ENCODE assay signal across 14 cellular contexts in the genomic region with DNA sequence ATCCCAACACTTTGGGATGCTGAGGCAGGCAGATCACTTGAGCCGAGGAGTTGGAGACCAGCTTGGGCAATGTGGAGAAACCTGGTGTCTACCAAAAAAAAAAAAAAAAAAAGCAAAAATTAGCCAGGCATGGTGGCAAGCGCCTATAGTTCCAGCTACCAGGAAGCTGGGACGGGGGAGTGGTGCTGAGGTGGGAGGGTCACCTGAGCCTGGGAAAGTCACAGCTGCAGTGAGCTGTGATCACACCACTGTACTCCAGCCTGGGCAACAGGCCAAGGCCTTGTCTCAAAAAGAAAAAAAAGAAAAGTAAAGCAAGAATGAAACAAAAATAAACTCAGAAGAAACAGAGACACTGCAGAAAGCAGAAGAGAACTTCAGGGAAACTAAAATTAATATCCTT. TPM values are rescaled to one million over a fixed set of nuclear protein-coding genes. Genes with fewer than 3 reads are reported as not detected.
DNase-seq lines count a peak whose midpoint lies in the region; ATAC-seq, FAIRE-seq and TF ChIP-seq lines count a peak whose summit lies in the region.
"Had no signal": no experiment of that assay in that cellular context is flagged by ENCODE, and none has a peak within 500 bp of the region (broad histone marks: within the 10 kb centered on the region; RNA-seq: fewer than 3 reads in every experiment).

No MANE protein-coding gene starts in this region.

- ATAC-seq in aorta (ENCODE audit: low FRiP score) (no peak), gastroesophageal sphincter (no peak)

- no peaks in the 10 kb centered on the region for H3K9me3 Mint-ChIP-seq in immature natural killer cell
- H3K9me3 Mint-ChIP-seq: CD8-positive, alpha-beta memory T cell; memory B cell had no signal

- peak; percentile 41 for FAIRE-seq in RCC 7860 (lab: Jason Lieb, UNC)

- peak overlapping the region; percentile 21 to 80 (median 54) for H3K27ac Mint-ChIP-seq in immature natural killer cell

- H3K4me1 Mint-ChIP-seq in immature natural killer cell, result peaks cover 20% of the 10 kb centered on the region in 2 donors

- H3K27ac ChIP-seq in aorta (ENCODE audit: low read depth in 1 of 2, low read length in 2 of 2) (no peak overlapping the region), gastroesophageal sphincter (no peak overlapping the region)
- H3K27ac ChIP-seq: skin epidermis had no signal

- H3K36me3 ChIP-seq in BE2C, result no peaks in the 10 kb centered on the region
- peaks cover 2 to 5% of the 10 kb centered on the region in 2 donors for H3K36me3 ChIP-seq in aorta (ENCODE audit: control insufficient read depth in 1 of 2, insufficient read depth in 2 of 2, low read length in 1 of 2)
- peaks cover 0 to 71% of the 10 kb centered on the region in 2 donors for H3K36me3 ChIP-seq in gastroesophageal sphincter

- no peak for TF ChIP-seq POLR2A in gastroesophageal sphincter (IDR thresholded peaks at IDR 0.05)

- no peaks in the 10 kb centered on the region for H3K27me3 Mint-ChIP-seq in immature natural killer cell (ENCODE audit: low read depth in 3 of 3)
- H3K27me3 Mint-ChIP-seq: CD8-positive, alpha-beta memory T cell; memory B cell had no signal

- TF ChIP-seq EP300 in gastroesophageal sphincter (IDR thresholded peaks at IDR 0.05), result no peak

- H3K27me3 ChIP-seq in BE2C (no peaks in the 10 kb centered on the region), aorta (ENCODE audit: control insufficient read depth in 1 of 2, insufficient read depth in 2 of 2, low read length in 1 of 2) (no peaks in the 10 kb centered on the region), gastroesophageal sphincter (no peaks in the 10 kb centered on the region)

- H3K36me3 Mint-ChIP-seq in immature natural killer cell, result peaks cover 13 to 42% (median 27%) of the 10 kb centered on the region in 3 donors

- H3K9me3 ChIP-seq in BE2C, result no peaks in the 10 kb centered on the region
- H3K9me3 ChIP-seq in aorta (ENCODE audit: control insufficient read depth, low read length), result no peaks in the 10 kb centered on the region
- H3K9me3 ChIP-seq in gastroesophageal sphincter, result no peaks in the 10 kb centered on the region

- 81 to 90% methylated on average over 3 of the region's 3 CpGs for WGBS in aorta, 2 donors
- 60 to 90% methylated on average over 1 to 3 of the region's 3 CpGs for WGBS in gastroesophageal sphincter (ENCODE audit: low coverage in 1 of 2), 2 donors

- TF ChIP-seq CTCF in BE2C (IDR thresholded peaks at IDR 0.05; ENCODE audit: low read depth, low read length) (no peak), GM12865 (IDR thresholded peaks at IDR 0.05; ENCODE audit: insufficient read depth, low read depth, low read length, missing control alignments) (no peak), gastroesophageal sphincter (IDR thresholded peaks at IDR 0.05) (no peak)

- intact Hi-C loops in aorta (cut with DNase I), result no loop called here

- H3K4me1 ChIP-seq in BE2C (no peaks in the 10 kb centered on the region), aorta (ENCODE audit: control insufficient read depth in 1 of 2, insufficient read depth in 2 of 2, low read length in 2 of 2) (no peaks in the 10 kb centered on the region), gastroesophageal sphincter (no peaks in the 10 kb centered on the region)

- H3K4me3 Mint-ChIP-seq in immature natural killer cell, result peak overlapping the region in 4 of 5 donors; percentile 49 to 67 (median 55)
- H3K4me3 Mint-ChIP-seq: CD8-positive, alpha-beta memory T cell; memory B cell had no signal

- DNase-seq in BE2C, result peak; percentile 10
- DNase-seq in GM12865 (ENCODE audit: low read depth), result peak; percentile 28
- peak; percentile 40 for DNase-seq in RCC 7860 (ENCODE audit: low spot score)
- DNase-seq in immature natural killer cell, result peak in 2 of 3 donors; percentile 4 to 33
- DNase-seq in activated CD8-positive, alpha-beta memory T cell treated with anti-CD3 and anti-CD28 coated beads for 24 hours, result no peak
- DNase-seq in NCI-H187 treated with DMSO at 0.1 percent for 48 hours (lab: John Stamatoyannopoulos, UW), result no peak
- no peak for DNase-seq in aorta
- DNase-seq: CD8-positive, alpha-beta memory T cell; H7; NK-92 treated with Interleukin-12 subunit alpha and Interleukin-12 subunit beta, amount 100 ng/mL, for 24 hours; stimulated activated naive CD4-positive, alpha-beta T cell had no signal

- no peak overlapping the region for H3K4me3 ChIP-seq in BE2C (ENCODE audit: low read depth, low read length)
- H3K4me3 ChIP-seq in GM12865 (ENCODE audit: low read depth, low read length), result no peak overlapping the region
- H3K4me3 ChIP-seq in aorta (ENCODE audit: low read length in 2 of 2), result no peak overlapping the region
- no peak overlapping the region for H3K4me3 ChIP-seq in gastroesophageal sphincter
- H3K4me3 ChIP-seq: skin epidermis had no signal

RNA-seq across cellular contexts. Expression of gene MTRF1, which starts 31.6 kb away (rescaled TPM):
- 7.2 TPM for polyA plus RNA-seq in BE2C (2012; ENCODE audit: insufficient read depth, insufficient read length, low read depth)
- polyA plus RNA-seq in immature natural killer cell, result 1 to 10 TPM; 5.4 to 8.3 (median 7.3) TPM
- total RNA-seq in aorta, result 10 to 100 TPM in 1 of 2 donors, 1 to 10 TPM in 1; 6.8 to 13.7 TPM
- polyA plus RNA-seq in aorta, result 10 to 100 TPM in 1 of 2 donors, 1 to 10 TPM in 1; 9.3 to 10.7 TPM
- 10 to 100 TPM in 2 of 4 donors, 1 to 10 TPM in 2; 7.3 to 14.4 (median 10.2) TPM for total RNA-seq in gastroesophageal sphincter

RNA-seq across cellular contexts. Expression of gene KBTBD7, which starts 37.4 kb away (rescaled TPM):
- polyA plus RNA-seq in BE2C (2012; ENCODE audit: insufficient read depth, insufficient read length, low read depth), result 11.4 TPM
- polyA plus RNA-seq in immature natural killer cell, result 10 to 100 TPM in 1 of 3 donors, 1 to 10 TPM in 2; 5.1 to 14.8 (median 7.0) TPM
- total RNA-seq in aorta, result 1 to 10 TPM; 5.4 to 6.9 TPM
- 1 to 10 TPM; 2.0 to 2.4 TPM for polyA plus RNA-seq in aorta
- 10 to 100 TPM in 1 of 4 donors, 1 to 10 TPM in 3; 6.5 to 10.3 (median 8.6) TPM for total RNA-seq in gastroesophageal sphincter

Comparison
In these comparisons a context has a peak if more than half of its experiments do, and no peak if none do; other contexts are left out.
1. DNase-seq: peak in BE2C (single experiment), GM12865 (single experiment), RCC 7860 (single experiment) and immature natural killer cell (2 of 3); none in activated CD8-positive, alpha-beta memory T cell treated with anti-CD3 and anti-CD28 coated beads for 24 hours (single experiment), NCI-H187 treated with DMSO at 0.1 percent for 48 hours (single experiment) and aorta (0 of 2).